In the genomic region with DNA sequence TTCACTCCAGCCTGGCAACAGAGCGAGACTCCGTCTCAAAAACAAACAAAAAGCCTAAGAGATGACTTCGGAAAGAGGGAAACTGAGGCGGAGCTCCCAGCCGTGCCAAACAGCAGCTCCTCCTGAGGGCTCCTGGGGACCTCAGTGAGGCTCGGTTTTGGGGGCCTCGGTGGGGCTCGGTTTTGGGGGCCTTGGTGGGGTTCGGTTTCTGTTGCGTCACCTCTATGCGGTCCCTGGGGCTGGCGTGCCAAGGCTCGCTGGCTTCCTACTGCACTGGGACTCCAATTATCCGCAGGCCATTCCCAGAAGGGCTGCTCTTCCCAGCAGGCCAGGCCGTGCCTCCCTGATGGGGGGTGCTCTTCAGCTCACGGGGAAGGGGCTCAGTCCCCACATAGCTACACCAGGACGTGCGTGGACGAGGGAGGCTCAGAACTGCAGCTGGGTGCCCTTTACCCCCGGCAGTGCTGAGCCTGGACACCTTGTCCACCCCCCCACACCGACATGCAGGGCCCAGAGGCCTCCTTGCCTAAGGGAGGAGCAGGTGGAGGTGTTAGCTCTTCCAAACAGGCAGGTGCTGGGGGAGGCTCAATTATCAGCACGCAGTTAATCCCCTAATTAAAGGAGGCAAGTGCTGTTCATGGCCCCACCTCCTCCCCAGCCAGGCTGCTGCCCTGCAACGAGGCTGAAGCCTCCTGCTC, we compare ENCODE assay signal across 20 cellular contexts. TPM values are rescaled to one million over a fixed set of nuclear protein-coding genes. Genes with fewer than 3 reads are reported as not detected.
DNase-seq lines count a peak whose midpoint lies in the region; ATAC-seq, FAIRE-seq and TF ChIP-seq lines count a peak whose summit lies in the region.
"Had no signal": no experiment of that assay in that cellular context is flagged by ENCODE, and none has a peak within 500 bp of the region (broad histone marks: within the 10 kb centered on the region; RNA-seq: fewer than 3 reads in every experiment).

No MANE protein-coding gene starts in this region.

- peaks cover 0 to 8% of the 10 kb centered on the region in 2 experiments; a peak in 1 of 4 replicates for H3K9me3 ChIP-seq in H1 (ENCODE audit: insufficient read depth in 2 of 2, low read depth in 1 of 2, low read length in 1 of 2)
- H3K9me3 ChIP-seq: esophagus muscularis mucosa, thoracic aorta had no signal

- no peak overlapping the region for H3K27ac Mint-ChIP-seq in natural killer cell treated with Interleukin-12 subunit alpha and Interleukin-12 subunit beta and Interleukin-15 and Interleukin-18, amount 100 ng/mL, for 72 hours
- H3K27ac Mint-ChIP-seq in natural killer cell, result no peak overlapping the region
- H3K27ac Mint-ChIP-seq: activated naive CD8-positive, alpha-beta T cell treated with anti-CD3 and anti-CD28 coated beads, Interleukin-2, amount 10 ng/mL, durations not matched to agents 7 days and 5 days; activated T-cell treated with anti-CD3 and anti-CD28 coated beads, Interleukin-2, amount 50 U/mL, for 24 hours had no signal

- no peak overlapping the region for H2BK120ac ChIP-seq in H1 (replicated peaks; ENCODE audit: low read depth, low read length)

- no peak overlapping the region for H2AK5ac ChIP-seq in H1 (ENCODE audit: low read depth, low read length)

- peaks cover 7% of the 10 kb centered on the region for H3K9me3 Mint-ChIP-seq in natural killer cell treated with Interleukin-12 subunit alpha and Interleukin-12 subunit beta and Interleukin-15 and Interleukin-18, amount 100 ng/mL, for 72 hours
- no peaks in the 10 kb centered on the region for H3K9me3 Mint-ChIP-seq in natural killer cell
- H3K9me3 Mint-ChIP-seq: activated naive CD8-positive, alpha-beta T cell treated with anti-CD3 and anti-CD28 coated beads, Interleukin-2, amount 10 ng/mL, durations not matched to agents 7 days and 5 days; activated T-cell treated with anti-CD3 and anti-CD28 coated beads, Interleukin-2, amount 50 U/mL, for 24 hours had no signal

- DNase-seq in natural killer cell treated with Interleukin-12 subunit alpha and Interleukin-12 subunit beta and Interleukin-15 and Interleukin-18, amount 100 ng/mL, for 72 hours (ENCODE audit: low spot score), result peak; percentile 46
- DNase-seq in natural killer cell (no peak), NCI-H524 treated with DMSO at 0.1 percent for 48 hours (lab: John Stamatoyannopoulos, UW) (peak; percentile 22), H1 (ENCODE audit: low read depth in 1 of 2, low spot score in 2 of 2) (no peak), NCI-H526 treated with DMSO at 0.1 percent for 48 hours (lab: John Stamatoyannopoulos, UW) (no peak), foreskin fibroblast (no peak)
- DNase-seq in activated T-cell treated with anti-CD3 and anti-CD28 coated beads, Interleukin-2, amount 50 U/mL, for 48 hours, result no peak
- DNase-seq in stimulated activated CD4-positive, alpha-beta T cell treated with anti-CD3 and anti-CD28 coated beads, Interleukin-1b, Interleukin-23, amount 100 ng/mL, for 48 hours, result no peak
- DNase-seq: activated CD4-positive, alpha-beta T cell treated with anti-CD3 and anti-CD28 coated beads, Interleukin-2, amount 50 U/mL, for 1 hour; activated T-cell treated with anti-CD3 and anti-CD28 coated beads, Interleukin-2, amount 50 U/mL, for 24 hours; DMS79 treated with DMSO at 0.1 percent for 48 hours; head of caudate nucleus; NCI-H2107 had no signal

- H3K27me3 ChIP-seq in H1 (replicated peaks in 1 of 4; ENCODE audit: control insufficient read depth in 3 of 4, extremely low read depth in 1 of 4, insufficient read depth in 3 of 4, low read length in 3 of 4), result peaks cover 2 to 19% (median 15%) of the 10 kb centered on the region in 4 experiments; a peak in 6 of 7 replicates

- no peak for FAIRE-seq in H1 (lab: Jason Lieb, UNC)
- FAIRE-seq: keratinocyte had no signal

- no peak overlapping the region for H3K14ac ChIP-seq in H1 (ENCODE audit: insufficient read length)

- no peak for TF ChIP-seq RAD21 in H1 (IDR thresholded peaks at IDR 0.05 in 1 of 2, conservative IDR thresholded peaks at IDR 0.05 in 1 of 2; ENCODE audit: low read depth in 2 of 2, low read length in 2 of 2)

- no peak for TF ChIP-seq EP300 in H1 (IDR thresholded peaks at IDR 0.05; ENCODE audit: borderline replicate concordance in 1 of 2, low read depth in 2 of 2, low read length in 2 of 2)

- no peak overlapping the region; the same call in 1 of the 2 replicates for H2BK15ac ChIP-seq in H1 (ENCODE audit: low read length)

- peaks cover 0 to 3% of the 10 kb centered on the region in 2 experiments for H4K20me1 ChIP-seq in H1 (replicated peaks in 1 of 2; ENCODE audit: control insufficient read depth in 1 of 2, insufficient read depth in 2 of 2, low read length in 2 of 2)

- peaks cover 5% of the 10 kb centered on the region; the same call in 1 of the 2 replicates for H3K23me2 ChIP-seq in H1 (ENCODE audit: low read depth, low read length)

- no peak for TF ChIP-seq POLR2A in H1 (IDR thresholded peaks at IDR 0.05; ENCODE audit: control extremely low read depth in 1 of 2, low read depth in 2 of 2, low read length in 2 of 2)

- no peak overlapping the region for H2AFZ ChIP-seq in H1 (ENCODE audit: low read length)

- H3K27ac ChIP-seq in H1 (ENCODE audit: low read depth, low read length), result no peak overlapping the region
- H3K27ac ChIP-seq: esophagus muscularis mucosa, thoracic aorta had no signal

- no peak overlapping the region for H3K18ac ChIP-seq in H1 (ENCODE audit: extremely low read depth, low read length)

- peak overlapping the region; percentile 80; the same call in 1 of the 2 replicates for H4K8ac ChIP-seq in H1 (ENCODE audit: extremely low read depth, insufficient read depth, low read length)

- CTCF ChIA-PET in H1 (lab: Charles Lee; ENCODE audit: partially characterized antibody), result interaction anchor here (0.6 to 3.6 kb wide), 29 partner anchors 9 to 179 kb away, joined by 3 to 39 read pairs (median 6); a partner anchor contains a TSS

- WGBS in H1 (ENCODE audit: extremely low coverage in 1 of 2, insufficient coverage in 1 of 2, insufficient read length in 1 of 2, insufficient replicate concordance in 2 of 2, low coverage in 1 of 2, low lambda C conversion rate in 2 of 2, missing lambda C conversion rate in 1 of 2), 2 experiments, result 88% methylated on average over 20 of the region's 23 CpGs; no CpG with 5 or more reads in 1 of the 2 experiments

- H3K4me1 ChIP-seq in H1 (replicated peaks in 1 of 4; ENCODE audit: control insufficient read depth in 3 of 4, insufficient read depth in 4 of 4, low read length in 3 of 4), result peaks cover 0 to 6% (median 2%) of the 10 kb centered on the region in 4 experiments; a peak in 4 of 7 replicates

- no peak overlapping the region for H3K4me3 Mint-ChIP-seq in natural killer cell treated with Interleukin-12 subunit alpha and Interleukin-12 subunit beta and Interleukin-15 and Interleukin-18, amount 100 ng/mL, for 72 hours
- H3K4me3 Mint-ChIP-seq in natural killer cell, result no peak overlapping the region
- H3K4me3 Mint-ChIP-seq: activated naive CD8-positive, alpha-beta T cell treated with anti-CD3 and anti-CD28 coated beads, Interleukin-2, amount 10 ng/mL, durations not matched to agents 7 days and 5 days; activated T-cell treated with anti-CD3 and anti-CD28 coated beads, Interleukin-2, amount 50 U/mL, for 24 hours had no signal

- H4K91ac ChIP-seq in H1 (replicated peaks; ENCODE audit: insufficient read length, low read length), result no peak overlapping the region

- H2BK5ac ChIP-seq in H1 (ENCODE audit: low read depth, low read length), result no peak overlapping the region

- H3K27me3 Mint-ChIP-seq in natural killer cell treated with Interleukin-12 subunit alpha and Interleukin-12 subunit beta and Interleukin-15 and Interleukin-18, amount 100 ng/mL, for 72 hours, result peaks cover 3 to 7% of the 10 kb centered on the region in 2 donors
- peaks cover 0 to 3% of the 10 kb centered on the region in 2 donors for H3K27me3 Mint-ChIP-seq in natural killer cell (ENCODE audit: low read depth in 2 of 2)
- H3K27me3 Mint-ChIP-seq: activated naive CD8-positive, alpha-beta T cell treated with anti-CD3 and anti-CD28 coated beads, Interleukin-2, amount 10 ng/mL, durations not matched to agents 7 days and 5 days had no signal

- H3K79me1 ChIP-seq in H1 (ENCODE audit: low read depth, low read length), result no peaks in the 10 kb centered on the region

- no peak for ATAC-seq in natural killer cell treated with Interleukin-12 subunit alpha and Interleukin-12 subunit beta and Interleukin-15 and Interleukin-18, amount 100 ng/mL, for 72 hours
- ATAC-seq in natural killer cell, result no peak

- H3K79me2 ChIP-seq in H1 (ENCODE audit: control insufficient read depth in 1 of 2, insufficient read depth in 2 of 2, low read length in 2 of 2), result no peaks in the 10 kb centered on the region

- H3K4ac ChIP-seq in H1 (replicated peaks; ENCODE audit: insufficient read length, low read depth, low read length), result no peak overlapping the region

- TF ChIP-seq CTCF in natural killer cell (IDR thresholded peaks at IDR 0.05) (no peak), H1 (IDR thresholded peaks at IDR 0.05; ENCODE audit: control extremely low read depth in 1 of 3, insufficient read depth in 1 of 3, low read depth in 1 of 3, low read length in 3 of 3) (no peak), foreskin fibroblast (IDR thresholded peaks at IDR 0.05; ENCODE audit: low read depth, low read length) (no peak)

- H3K36me3 Mint-ChIP-seq in natural killer cell treated with Interleukin-12 subunit alpha and Interleukin-12 subunit beta and Interleukin-15 and Interleukin-18, amount 100 ng/mL, for 72 hours, result no peaks in the 10 kb centered on the region
- H3K36me3 Mint-ChIP-seq in natural killer cell, result no peaks in the 10 kb centered on the region
- H3K36me3 Mint-ChIP-seq: activated naive CD8-positive, alpha-beta T cell treated with anti-CD3 and anti-CD28 coated beads, Interleukin-2, amount 10 ng/mL, durations not matched to agents 7 days and 5 days had no signal

- POLR2A ChIA-PET in H1 (lab: Charles Lee; ENCODE audit: partially characterized antibody), result no interaction called here

- H3K4me1 Mint-ChIP-seq in natural killer cell treated with Interleukin-12 subunit alpha and Interleukin-12 subunit beta and Interleukin-15 and Interleukin-18, amount 100 ng/mL, for 72 hours (ENCODE audit: low read depth in 2 of 2), result peaks cover 11 to 13% of the 10 kb centered on the region in 2 donors
- H3K4me1 Mint-ChIP-seq in natural killer cell, result peaks cover 10 to 23% of the 10 kb centered on the region in 2 donors

- H3K9ac ChIP-seq in H1 (replicated peaks in 1 of 4; ENCODE audit: extremely low read depth in 1 of 4, low read depth in 3 of 4, low read length in 3 of 4), result no peak overlapping the region

- H3K4me2 ChIP-seq in H1 (ENCODE audit: insufficient read depth in 1 of 2, low read depth in 2 of 2, low read length in 2 of 2), result no peak overlapping the region

- H2BK12ac ChIP-seq in H1 (ENCODE audit: low read depth, low read length), result no peak overlapping the region

- no peak overlapping the region for H2BK20ac ChIP-seq in H1 (ENCODE audit: low read length)

- H3K56ac ChIP-seq in H1 (replicated peaks; ENCODE audit: insufficient read length, low read depth, low read length), result no peak overlapping the region

- intact Hi-C loops in natural killer cell (cut with micrococcal nuclease), result no loop called here

- no peak overlapping the region for H4K5ac ChIP-seq in H1 (ENCODE audit: insufficient read length, low read depth, low read length)

- H3K4me3 ChIP-seq in H1 (ENCODE audit: extremely low read depth in 1 of 4, insufficient read depth in 2 of 4, low read depth in 3 of 4, low read length in 4 of 4) (no peak overlapping the region), foreskin fibroblast (ENCODE audit: low read depth in 1 of 2, low read length in 2 of 2) (no peak overlapping the region)

- no peaks in the 10 kb centered on the region for H3K36me3 ChIP-seq in H1 (ENCODE audit: control insufficient read depth in 2 of 4, insufficient read depth in 4 of 4, low read length in 3 of 4)
- H3K36me3 ChIP-seq: esophagus muscularis mucosa, thoracic aorta had no signal

- H3K23ac ChIP-seq in H1 (ENCODE audit: insufficient read length), result no peak overlapping the region

RNA-seq across cellular contexts. Expression of a gene that starts 5.1 kb away (rescaled TPM):
- total RNA-seq in natural killer cell treated with Interleukin-12 subunit alpha and Interleukin-12 subunit beta and Interleukin-15 and Interleukin-18, amount 100 ng/mL, for 72 hours, result 10 to 100 TPM; 18.6 to 37.1 TPM
- total RNA-seq in natural killer cell, result 10 to 100 TPM; 19.6 to 25.1 (median 21.5) TPM
- 10.9 and 12.4 TPM in 2 replicates for total RNA-seq in H1 (2021; fragmentation: NEBNext Ultra II Directional; extraction: Animal tissue kit (Norgen Biotek cat#: 25700))
- 10.0 and 15.7 TPM in 2 replicates for polyA plus RNA-seq in H1 (2011; rRNA removed)
- 11.1 TPM for polyA plus RNA-seq in H1 (2011; cell fraction: cytosol; rRNA removed)
- polyA plus RNA-seq in H1 (2011; cell fraction: nucleus; rRNA removed), result 45.2 TPM
- 6.7 to 11.8 TPM (median 10.8 TPM) in 4 replicates for polyA plus RNA-seq in H1 (2012, experiment 1 of 2)
- 9.1 TPM for polyA plus RNA-seq in H1 (2012, experiment 2 of 2)
- 8.9 TPM for polyA plus RNA-seq in H1 (2013, experiment 1 of 2)
- polyA plus RNA-seq in H1 (2013, experiment 2 of 2), result 8.4 TPM
- polyA minus RNA-seq in H1 (2011; rRNA and poly(A)+ RNA removed), result 2.8 and 4.3 TPM in 2 replicates
- 5.1 TPM for polyA minus RNA-seq in H1 (2011; cell fraction: cytosol; rRNA and poly(A)+ RNA removed)
- polyA minus RNA-seq in H1 (2011; cell fraction: nucleus; rRNA and poly(A)+ RNA removed), result 14.2 TPM

RNA-seq across cellular contexts. Expression of a gene that starts 46.9 kb away (rescaled TPM):
- total RNA-seq in natural killer cell treated with Interleukin-12 subunit alpha and Interleukin-12 subunit beta and Interleukin-15 and Interleukin-18, amount 100 ng/mL, for 72 hours, result not detected
- not detected for total RNA-seq in natural killer cell
- total RNA-seq in H1 (2021; fragmentation: NEBNext Ultra II Directional; extraction: Animal tissue kit (Norgen Biotek cat#: 25700)), result not detected in 2 replicates
- polyA plus RNA-seq in H1 (2011; rRNA removed), result not detected in 2 replicates
- not detected for polyA plus RNA-seq in H1 (2011; cell fraction: cytosol; rRNA removed)
- polyA plus RNA-seq in H1 (2011; cell fraction: nucleus; rRNA removed), result not detected
- polyA plus RNA-seq in H1 (2012, experiment 1 of 2), result not detected in 4 replicates
- polyA plus RNA-seq in H1 (2012, experiment 2 of 2), result not detected
- polyA plus RNA-seq in H1 (2013, experiment 1 of 2), result 0.02 TPM
- polyA plus RNA-seq in H1 (2013, experiment 2 of 2), result not detected
- polyA minus RNA-seq in H1 (2011; rRNA and poly(A)+ RNA removed), result not detected in 2 replicates
- not detected for polyA minus RNA-seq in H1 (2011; cell fraction: cytosol; rRNA and poly(A)+ RNA removed)
- 0.40 TPM for polyA minus RNA-seq in H1 (2011; cell fraction: nucleus; rRNA and poly(A)+ RNA removed)
- total RNA-seq: activated naive CD8-positive, alpha-beta T cell treated with anti-CD3 and anti-CD28 coated beads, Interleukin-2, amount 10 ng/mL, durations not matched to agents 7 days and 5 days; esophagus muscularis mucosa; SK-MEL-5; skeletal muscle tissue had no signal

RNA-seq across cellular contexts. Expression of a gene that starts 52.7 kb away (rescaled TPM):
- total RNA-seq in natural killer cell treated with Interleukin-12 subunit alpha and Interleukin-12 subunit beta and Interleukin-15 and Interleukin-18, amount 100 ng/mL, for 72 hours, result under 1 TPM in 1 of 2 donors, not detected in 1; 0.31 TPM
- total RNA-seq in natural killer cell, result 1 to 10 TPM in 2 of 3 donors, under 1 TPM in 1; 0.23 to 1.7 (median 1.7) TPM
- total RNA-seq in H1 (2021; fragmentation: NEBNext Ultra II Directional; extraction: Animal tissue kit (Norgen Biotek cat#: 25700)), result 1.6 and 1.7 TPM in 2 replicates
- polyA plus RNA-seq in H1 (2011; rRNA removed), result 1.1 and 2.0 TPM in 2 replicates
- 1.0 TPM for polyA plus RNA-seq in H1 (2011; cell fraction: cytosol; rRNA removed)
- 3.8 TPM for polyA plus RNA-seq in H1 (2011; cell fraction: nucleus; rRNA removed)
- 0.94 to 4.7 TPM (median 1.1 TPM) in 4 replicates for polyA plus RNA-seq in H1 (2012, experiment 1 of 2)
- polyA plus RNA-seq in H1 (2012, experiment 2 of 2), result 0.24 TPM
- 0.73 TPM for polyA plus RNA-seq in H1 (2013, experiment 1 of 2)
- 0.55 TPM for polyA plus RNA-seq in H1 (2013, experiment 2 of 2)
- 0.51 and 1.3 TPM in 2 replicates for polyA minus RNA-seq in H1 (2011; rRNA and poly(A)+ RNA removed)
- polyA minus RNA-seq in H1 (2011; cell fraction: cytosol; rRNA and poly(A)+ RNA removed), result not detected
- polyA minus RNA-seq in H1 (2011; cell fraction: nucleus; rRNA and poly(A)+ RNA removed), result 1.5 TPM
- total RNA-seq: activated naive CD8-positive, alpha-beta T cell treated with anti-CD3 and anti-CD28 coated beads, Interleukin-2, amount 10 ng/mL, durations not matched to agents 7 days and 5 days; MCF 10A; SK-MEL-5; skeletal muscle tissue; thoracic aorta had no signal
- polyA plus RNA-seq: keratinocyte had no signal

Comparison
In these comparisons a context has a peak if more than half of its experiments do, and no peak if none do; other contexts are left out.
1. DNase-seq: peak in natural killer cell treated with Interleukin-12 subunit alpha and Interleukin-12 subunit beta and Interleukin-15 and Interleukin-18, amount 100 ng/mL, for 72 hours (single experiment) and NCI-H524 treated with DMSO at 0.1 percent for 48 hours (single experiment); none in natural killer cell (single experiment), H1 (0 of 2), NCI-H526 treated with DMSO at 0.1 percent for 48 hours (single experiment), foreskin fibroblast (0 of 2), activated T-cell treated with anti-CD3 and anti-CD28 coated beads, Interleukin-2, amount 50 U/mL, for 48 hours (0 of 2) and stimulated activated CD4-positive, alpha-beta T cell treated with anti-CD3 and anti-CD28 coated beads, Interleukin-1b, Interleukin-23, amount 100 ng/mL, for 48 hours (single experiment).